Comparison of ENCODE assay signal across 8 cellular contexts in genomic region chr17:8185580-8186445, GRCh38. TPM values are rescaled to one million over a fixed set of nuclear protein-coding genes. Genes with fewer than 3 reads are reported as not detected.
DNase-seq lines count a peak whose midpoint lies in the region; ATAC-seq, FAIRE-seq and TF ChIP-seq lines count a peak whose summit lies in the region.

No MANE protein-coding gene starts in this region.

- H3K27ac ChIP-seq in SK-N-SH (ENCODE audit: low read depth in 2 of 2, low read length in 1 of 2) (peak overlapping the region; percentile 79 to 94), pancreas (peak overlapping the region; percentile 54 to 98 (median 81)), thyroid gland (peak overlapping the region; percentile 91 to 99 (median 96))

- no peak for TF ChIP-seq EP300 in SK-N-SH (IDR thresholded peaks at IDR 0.05; ENCODE audit: borderline replicate concordance in 1 of 2, low read depth in 1 of 2, low read length in 1 of 2)

- ATAC-seq in Right ventricle myocardium superior (ENCODE audit: poor library complexity), result peak; percentile 60
- peak; percentile 44 to 65 (median 48) for ATAC-seq in pancreas
- ATAC-seq in GM21528 (IDR thresholded peaks at IDR 0.05; ENCODE audit: low FRiP score, unreplicated experiment), result no peak

- H3K9me2 ChIP-seq in SK-N-SH, result no peaks in the 10 kb centered on the region

- peak in 1 of 2 donors; percentile 54 for TF ChIP-seq POLR2A in thyroid gland (IDR thresholded peaks at IDR 0.05)

- H3K4me3 ChIP-seq in GM06990 (replicated peaks; ENCODE audit: low read depth, low read length), result peak overlapping the region; percentile 86
- H3K4me3 ChIP-seq in SK-N-SH (ENCODE audit: low read depth in 2 of 2, low read length in 1 of 2), result peak overlapping the region; percentile 88 to 94
- peak overlapping the region; percentile 32 to 60 (median 54) for H3K4me3 ChIP-seq in pancreas
- peak overlapping the region; percentile 52 to 76 (median 74) for H3K4me3 ChIP-seq in thyroid gland (replicated peaks in 1 of 3)

- peak; percentile 87 for DNase-seq in GM06990 (ENCODE audit: extremely low read depth, insufficient read length)
- peak; percentile 12 for DNase-seq in KG1 (lab: John Stamatoyannopoulos, UW)
- peak; percentile 81 for DNase-seq in SK-N-SH
- peak; percentile 87 for DNase-seq in activated naive CD4-positive, alpha-beta T cell treated with anti-CD3 and anti-CD28 coated beads, Interleukin-2, amount 50 U/mL, for 16 hours
- peak; percentile 92 for DNase-seq in Right ventricle myocardium superior
- peak; percentile 78 to 100 (median 96) for DNase-seq in pancreas
- DNase-seq in thyroid gland, result peak; percentile 89 to 90

- no peak for TF ChIP-seq RAD21 in SK-N-SH (IDR thresholded peaks at IDR 0.05; ENCODE audit: low read length)

- peak overlapping the region; percentile 88 for H3K4me2 ChIP-seq in SK-N-SH

- H3K9ac ChIP-seq in SK-N-SH, result peak overlapping the region; percentile 76

- no peak for FAIRE-seq in pancreas (lab: Jason Lieb, UNC)

- 2% methylated on average over 37 of the region's 44 CpGs for WGBS in SK-N-SH (ENCODE audit: low lambda C conversion rate)
- 0% methylated on average over 44 of the region's 44 CpGs for WGBS in pancreas, 2 donors
- 1% methylated on average over 25 to 29 of the region's 44 CpGs for WGBS in thyroid gland, 2 donors

- peaks cover 13% of the 10 kb centered on the region for H4K20me1 ChIP-seq in SK-N-SH (ENCODE audit: insufficient read depth)

- TF ChIP-seq CTCF in GM06990 (IDR thresholded peaks at IDR 0.05; ENCODE audit: insufficient read depth, low read length, poor library complexity, severe bottlenecking) (no peak), SK-N-SH (IDR thresholded peaks at IDR 0.05) (no peak), pancreas (IDR thresholded peaks at IDR 0.05) (no peak), thyroid gland (IDR thresholded peaks at IDR 0.05) (no peak)

- CTCF ChIA-PET in SK-N-SH (lab: Yijun Ruan, JAX), result interaction anchor here (0.7 to 5.5 kb wide), 12 partner anchors 9 to 115 kb away, joined by 3 to 55 read pairs (median 6); partner anchors contain the start of genes ALOXE3 and TMEM107

- intact Hi-C loops in Right ventricle myocardium superior (cut with DNase I), result loop anchor here (2.0 kb wide), 2 partner anchors 35 to 67 kb away; partner anchors contain the start of gene ALOXE3
- intact Hi-C loops in pancreas (cut with DNase I), result loop anchor here in 2 of 3 donors (2.0 to 10.0 kb wide), 4 partner anchors 36 to 67 kb away; partner anchors contain the start of genes ALOXE3 (in 1 of the 2) and HES7 (in 1 of the 2)
- intact Hi-C loops in thyroid gland (cut with DNase I), result loop anchor here (10.0 kb wide), 2 partner anchors 61 to 109 kb away; partner anchors contain the start of genes HES7 and SLC25A35

- H3F3A ChIP-seq in SK-N-SH (replicated peaks; ENCODE audit: insufficient read depth), result peaks cover 32% of the 10 kb centered on the region

- H3K36me3 ChIP-seq in GM06990 (ENCODE audit: control insufficient read depth, insufficient read depth, low read length) (no peaks in the 10 kb centered on the region), SK-N-SH (replicated peaks in 1 of 2; ENCODE audit: control insufficient read depth in 1 of 2, insufficient read depth in 2 of 2, low read length in 1 of 2) (no peaks in the 10 kb centered on the region), pancreas (no peaks in the 10 kb centered on the region), thyroid gland (no peaks in the 10 kb centered on the region)

- no peaks in the 10 kb centered on the region for H3K9me3 ChIP-seq in SK-N-SH
- no peaks in the 10 kb centered on the region for H3K9me3 ChIP-seq in pancreas
- no peaks in the 10 kb centered on the region for H3K9me3 ChIP-seq in thyroid gland

- H3K4me1 ChIP-seq in SK-N-SH (ENCODE audit: control insufficient read depth in 1 of 2, insufficient read depth in 2 of 2, low read depth in 1 of 2, low read length in 1 of 2), result peaks cover 9 to 22% of the 10 kb centered on the region in 2 experiments; a peak in 3 of 4 replicates
- peaks cover 0 to 14% (median 13%) of the 10 kb centered on the region in 3 donors for H3K4me1 ChIP-seq in pancreas
- peaks cover 20 to 22% of the 10 kb centered on the region in 2 donors for H3K4me1 ChIP-seq in thyroid gland

- H3K27me3 ChIP-seq in GM06990 (replicated peaks; ENCODE audit: control insufficient read depth, insufficient read depth, low read length), result no peaks in the 10 kb centered on the region
- no peaks in the 10 kb centered on the region for H3K27me3 ChIP-seq in SK-N-SH (ENCODE audit: insufficient read depth)
- no peaks in the 10 kb centered on the region for H3K27me3 ChIP-seq in pancreas
- no peaks in the 10 kb centered on the region for H3K27me3 ChIP-seq in thyroid gland

- H2AFZ ChIP-seq in SK-N-SH (ENCODE audit: low read depth), result peak overlapping the region; percentile 98

- H3K79me2 ChIP-seq in SK-N-SH (ENCODE audit: insufficient read depth), result peaks cover 18% of the 10 kb centered on the region; the same call in 1 of the 2 replicates

- POLR2A ChIA-PET in SK-N-SH (lab: Yijun Ruan, JAX), result interaction anchor here (0.7 to 4.4 kb wide), 6 partner anchors 9 to 62 kb away, joined by 3 to 33 read pairs (median 4); partner anchors contain the start of genes CTC1 and TMEM107

TF ChIP-seq in SK-N-SH, 30 proteins besides CTCF, POLR2A, EP300 and RAD21 (continues in another document):
- TF ChIP-seq, protein P1, sequence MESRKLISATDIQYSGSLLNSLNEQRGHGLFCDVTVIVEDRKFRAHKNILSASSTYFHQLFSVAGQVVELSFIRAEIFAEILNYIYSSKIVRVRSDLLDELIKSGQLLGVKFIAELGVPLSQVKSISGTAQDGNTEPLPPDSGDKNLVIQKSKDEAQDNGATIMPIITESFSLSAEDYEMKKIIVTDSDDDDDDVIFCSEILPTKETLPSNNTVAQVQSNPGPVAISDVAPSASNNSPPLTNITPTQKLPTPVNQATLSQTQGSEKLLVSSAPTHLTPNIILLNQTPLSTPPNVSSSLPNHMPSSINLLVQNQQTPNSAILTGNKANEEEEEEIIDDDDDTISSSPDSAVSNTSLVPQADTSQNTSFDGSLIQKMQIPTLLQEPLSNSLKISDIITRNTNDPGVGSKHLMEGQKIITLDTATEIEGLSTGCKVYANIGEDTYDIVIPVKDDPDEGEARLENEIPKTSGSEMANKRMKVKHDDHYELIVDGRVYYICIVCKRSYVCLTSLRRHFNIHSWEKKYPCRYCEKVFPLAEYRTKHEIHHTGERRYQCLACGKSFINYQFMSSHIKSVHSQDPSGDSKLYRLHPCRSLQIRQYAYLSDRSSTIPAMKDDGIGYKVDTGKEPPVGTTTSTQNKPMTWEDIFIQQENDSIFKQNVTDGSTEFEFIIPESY (IDR thresholded peaks at IDR 0.05; ENCODE audit: borderline replicate concordance, low read depth), result 0 out of 2 replicates have a peak, but pooled peaks have one; percentile 30
- TF ChIP-seq JUND (IDR thresholded peaks at IDR 0.05), result no peak
- no peak for TF ChIP-seq GABPA (IDR thresholded peaks at IDR 0.05; ENCODE audit: low read depth)
- no peak for TF ChIP-seq FOXJ3 (CRISPR knock-in tag; IDR thresholded peaks at IDR 0.05)
- TF ChIP-seq YY1 (IDR thresholded peaks at IDR 0.05; ENCODE audit: low read depth), result no peak
- peak; percentile 66 for TF ChIP-seq MAX (IDR thresholded peaks at IDR 0.05; ENCODE audit: low read depth)
- peak; percentile 49; the same call in 1 of the 2 replicates for TF ChIP-seq MXI1 (IDR thresholded peaks at IDR 0.05; ENCODE audit: low read depth, low read length)
- TF ChIP-seq RFX5 (IDR thresholded peaks at IDR 0.05; ENCODE audit: low read length), result no peak
- no peak for TF ChIP-seq TAF1 (IDR thresholded peaks at IDR 0.05; ENCODE audit: borderline replicate concordance, low read depth, low read length)

RNA-seq across cellular contexts. Expression of gene BORCS6, which starts 4.2 kb away (rescaled TPM):
- 3.7 and 4.3 TPM in 2 replicates for polyA plus RNA-seq in SK-N-SH (2012; rRNA removed)
- polyA plus RNA-seq in SK-N-SH (2012; cell fraction: cytosol; rRNA removed), result 2.1 and 3.5 TPM in 2 replicates
- polyA plus RNA-seq in SK-N-SH (2012; cell fraction: nucleus; rRNA removed), result 2.9 and 3.5 TPM in 2 replicates
- total RNA-seq in Right ventricle myocardium superior, result 8.5 TPM
- 10 to 100 TPM in 1 of 6 donors, 1 to 10 TPM in 5; 4.9 to 10.4 (median 6.9) TPM for total RNA-seq in pancreas
- 1 to 10 TPM; 4.5 to 6.1 TPM for polyA plus RNA-seq in pancreas
- 10 to 100 TPM in 3 of 4 donors, 1 to 10 TPM in 1; 7.7 to 17.0 (median 15.5) TPM for total RNA-seq in thyroid gland

RNA-seq across cellular contexts. Expression of gene TMEM107, which starts 9.6 kb away (rescaled TPM):
- 18.6 and 19.2 TPM in 2 replicates for polyA plus RNA-seq in SK-N-SH (2012; rRNA removed)
- polyA plus RNA-seq in SK-N-SH (2012; cell fraction: cytosol; rRNA removed), result 16.7 and 17.7 TPM in 2 replicates
- 16.7 and 21.4 TPM in 2 replicates for polyA plus RNA-seq in SK-N-SH (2012; cell fraction: nucleus; rRNA removed)
- total RNA-seq in Right ventricle myocardium superior, result 7.1 TPM
- total RNA-seq in pancreas, result 10 to 100 TPM in 1 of 6 donors, 1 to 10 TPM in 5; 5.2 to 10.2 (median 6.3) TPM
- 10 to 100 TPM in 1 of 2 donors, 1 to 10 TPM in 1; 5.7 to 11.1 TPM for polyA plus RNA-seq in pancreas
- 10 to 100 TPM; 19.7 to 34.7 (median 32.2) TPM for total RNA-seq in thyroid gland

RNA-seq across cellular contexts. Expression of gene VAMP2, which starts 23.1 kb away (rescaled TPM):
- polyA plus RNA-seq in SK-N-SH (2012; rRNA removed) (42.0 and 43.4 TPM in 2 replicates), pancreas (10 to 100 TPM; 29.8 to 82.0 TPM)
- 39.1 and 45.5 TPM in 2 replicates for polyA plus RNA-seq in SK-N-SH (2012; cell fraction: cytosol; rRNA removed)
- 81.4 and 130 TPM in 2 replicates for polyA plus RNA-seq in SK-N-SH (2012; cell fraction: nucleus; rRNA removed)
- total RNA-seq in Right ventricle myocardium superior (54.8 TPM), pancreas (10 to 100 TPM; 19.5 to 35.7 (median 29.6) TPM), thyroid gland (10 to 100 TPM; 30.6 to 35.2 (median 33.4) TPM)

RNA-seq across cellular contexts. Expression of gene AURKB, which starts 24.6 kb away (rescaled TPM):
- polyA plus RNA-seq in SK-N-SH (2012; rRNA removed) (28.8 and 43.9 TPM in 2 replicates), pancreas (under 1 TPM; 0.40 to 0.72 TPM)
- polyA plus RNA-seq in SK-N-SH (2012; cell fraction: cytosol; rRNA removed), result 23.4 and 32.0 TPM in 2 replicates
- polyA plus RNA-seq in SK-N-SH (2012; cell fraction: nucleus; rRNA removed), result 104 and 168 TPM in 2 replicates
- total RNA-seq in Right ventricle myocardium superior (0.56 TPM), pancreas (1 to 10 TPM in 1 of 6 donors, under 1 TPM in 2, not detected in 3; 0.47 to 2.0 (median 0.95) TPM), thyroid gland (1 to 10 TPM in 1 of 4 donors, not detected in 3; 6.0 TPM)

RNA-seq across cellular contexts. Expression of gene PER1, which starts 33.6 kb away (rescaled TPM):
- polyA plus RNA-seq in SK-N-SH (2012; rRNA removed), result 32.7 and 56.8 TPM in 2 replicates
- polyA plus RNA-seq in SK-N-SH (2012; cell fraction: cytosol; rRNA removed), result 2.7 and 4.0 TPM in 2 replicates
- polyA plus RNA-seq in SK-N-SH (2012; cell fraction: nucleus; rRNA removed), result 201 and 297 TPM in 2 replicates
- 124 TPM for total RNA-seq in Right ventricle myocardium superior
- 100 to 1,000 TPM in 2 of 6 donors, 10 to 100 TPM in 4; 17.5 to 105 (median 67.6) TPM for total RNA-seq in pancreas
- 100 to 1,000 TPM; 107 to 158 TPM for polyA plus RNA-seq in pancreas
- total RNA-seq in thyroid gland, result 100 to 1,000 TPM in 3 of 4 donors, 10 to 100 TPM in 1; 85.2 to 148 (median 137) TPM

Comparison
In these comparisons a context has a peak if more than half of its experiments do, and no peak if none do; other contexts are left out.
1. DNase-seq: peak in every context shown above with its lines; median percentile 96 in pancreas; 92 in Right ventricle myocardium superior; 90 in thyroid gland; 87 in GM06990; 87 in activated naive CD4-positive, alpha-beta T cell treated with anti-CD3 and anti-CD28 coated beads, Interleukin-2, amount 50 U/mL, for 16 hours; 81 in SK-N-SH; 12 in KG1.